8 cellular contexts compared by ENCODE assay signal in the genomic region with DNA sequence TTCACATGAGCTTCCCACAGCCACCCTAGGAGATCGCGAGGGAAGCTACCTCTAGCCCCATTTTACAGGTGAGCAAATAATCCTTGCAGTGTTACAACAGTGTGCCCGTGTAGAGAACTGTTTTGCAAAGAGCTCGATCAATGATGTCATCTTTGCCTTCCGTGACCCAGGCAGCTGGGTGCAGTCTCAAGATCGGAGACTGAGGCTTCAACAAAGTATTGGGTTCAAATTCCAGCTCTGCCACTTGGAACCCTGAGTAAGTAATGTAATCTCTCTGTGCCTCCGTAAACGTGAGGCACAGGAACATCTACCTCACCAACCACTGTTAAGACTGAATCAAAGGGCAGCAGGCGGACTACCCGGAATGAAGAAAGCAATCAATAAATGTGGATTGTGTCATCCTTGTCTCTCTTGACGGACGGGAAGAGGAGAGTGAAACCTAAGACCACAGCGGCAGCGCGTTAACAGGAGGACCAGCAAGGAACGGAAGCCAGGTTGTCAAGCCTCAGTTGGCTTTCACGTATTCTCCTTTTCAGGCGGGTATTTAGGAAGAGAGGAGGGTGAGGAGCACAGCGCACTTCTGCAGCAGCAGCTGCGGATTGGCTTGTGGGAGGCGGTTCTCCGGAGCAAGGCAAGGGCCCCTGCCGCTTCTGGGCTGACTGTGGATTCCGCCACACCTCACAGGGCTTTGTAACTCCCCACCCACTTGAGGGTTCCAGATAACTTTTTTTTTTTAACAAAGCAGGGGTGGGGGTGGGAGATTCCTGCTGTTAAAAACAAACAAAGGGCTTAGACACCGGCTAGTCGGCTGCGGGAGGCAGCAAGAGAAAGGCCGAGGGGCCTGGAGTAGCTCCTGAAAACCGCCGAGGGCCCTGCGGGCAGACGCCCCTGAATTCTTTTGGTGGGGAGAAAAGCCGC. TPM values are rescaled to one million over a fixed set of nuclear protein-coding genes. Genes with fewer than 3 reads are reported as not detected.
DNase-seq lines count a peak whose midpoint lies in the region; ATAC-seq and TF ChIP-seq lines count a peak whose summit lies in the region.

No MANE protein-coding gene starts in this region.

- H3F3A ChIP-seq in neural cell (ENCODE audit: insufficient read depth, low read length, poor library complexity, severe bottlenecking): no peaks in the 10 kb centered on the region

- no TSS peak for BruUV-seq in OCI-LY7 (replicated peaks; lab: Mats Ljungman, UMichigan)

- H3K9me2 ChIP-seq in OCI-LY7 (ENCODE audit: insufficient read depth, low read length) (no peaks in the 10 kb centered on the region), neural cell (ENCODE audit: insufficient read depth, low read length) (no peaks in the 10 kb centered on the region)

- H3K4me1 ChIP-seq in OCI-LY7 (ENCODE audit: insufficient read depth, low read length, poor library complexity, severe bottlenecking) (peaks cover 20% of the 10 kb centered on the region), ectodermal cell (ENCODE audit: control insufficient read depth, insufficient read depth, low read length) (peaks cover 26% of the 10 kb centered on the region)

- no peak for ATAC-seq in HG03565 (IDR thresholded peaks at IDR 0.05; ENCODE audit: unreplicated experiment)

- H3K79me2 ChIP-seq in OCI-LY7 (ENCODE audit: insufficient read depth, low read depth, low read length) (peaks cover 30% of the 10 kb centered on the region), neural cell (replicated peaks; ENCODE audit: insufficient read depth, low read length) (peaks cover 11% of the 10 kb centered on the region)

- no peak overlapping the region for H3K4me3 ChIP-seq in OCI-LY7 (ENCODE audit: low read depth, low read length, poor library complexity, severe bottlenecking)
- peak overlapping the region; percentile 80 for H3K4me3 ChIP-seq in ectodermal cell (ENCODE audit: insufficient read depth, low read depth, low read length)
- H3K4me3 ChIP-seq in neural cell (ENCODE audit: low read length): peak overlapping the region; percentile 8

- peaks cover 13% of the 10 kb centered on the region; the same call in 1 of the 2 replicates for H3K36me3 ChIP-seq in OCI-LY7 (ENCODE audit: insufficient read depth, low read length)
- H3K36me3 ChIP-seq in ectodermal cell (ENCODE audit: control insufficient read depth, insufficient read depth, low read length): no peaks in the 10 kb centered on the region
- no peaks in the 10 kb centered on the region for H3K36me3 ChIP-seq in neural cell (ENCODE audit: insufficient read depth, low read length)

- H2AFZ ChIP-seq in OCI-LY7 (ENCODE audit: low read length) (no peak overlapping the region), neural cell (ENCODE audit: low read depth, low read length) (no peak overlapping the region)

- no peak for TF ChIP-seq RAD21 in neural cell (conservative IDR thresholded peaks at IDR 0.05)

- H3K4me2 ChIP-seq in OCI-LY7 (ENCODE audit: low read length) (peak overlapping the region; percentile 96; the same call in 1 of the 2 replicates), neural cell (ENCODE audit: low read length) (no peak overlapping the region)

- POLR2A ChIA-PET in OCI-LY7 (lab: Charles Lee): interaction anchor here (0.5 to 1.0 kb wide), 2 partner anchors 118 to 648 kb away, joined by 3 read pairs; no protein-coding TSS in a partner anchor

- no peaks in the 10 kb centered on the region for H3K9me3 ChIP-seq in OCI-LY7 (ENCODE audit: low read length)
- no peaks in the 10 kb centered on the region for H3K9me3 ChIP-seq in ectodermal cell (ENCODE audit: control insufficient read depth, low read length)
- no peaks in the 10 kb centered on the region for H3K9me3 ChIP-seq in neural cell (ENCODE audit: low read length)

- no peak for TF ChIP-seq EP300 in neural cell (conservative IDR thresholded peaks at IDR 0.05; ENCODE audit: poor library complexity, severe bottlenecking)

- H3K27ac ChIP-seq in OCI-LY7 (ENCODE audit: low read depth, low read length, poor library complexity, severe bottlenecking) (no peak overlapping the region), ectodermal cell (ENCODE audit: insufficient read depth, low read depth, low read length, poor library complexity, severe bottlenecking) (peak overlapping the region; percentile 61), neural cell (ENCODE audit: low read length) (no peak overlapping the region)

- H3K9ac ChIP-seq in neural cell (ENCODE audit: low read length): no peak overlapping the region

- 4 to 5% methylated on average over 33 of the region's 33 CpGs for WGBS in ectodermal cell, 2 experiments

- H4K20me1 ChIP-seq in OCI-LY7 (ENCODE audit: insufficient read depth, low read length) (peaks cover 19% of the 10 kb centered on the region; the same call in 1 of the 2 replicates), neural cell (ENCODE audit: insufficient read depth) (no peaks in the 10 kb centered on the region)

- TF ChIP-seq CTCF in OCI-LY7 (conservative IDR thresholded peaks at IDR 0.05; ENCODE audit: low read length): no peak
- no peak for TF ChIP-seq CTCF in neural cell (IDR thresholded peaks at IDR 0.05; ENCODE audit: poor library complexity, severe bottlenecking)

- DNase-seq in ELF-1 (ENCODE audit: low read depth, low spot score) (peak; percentile 96), OCI-LY7 (ENCODE audit: low spot score) (no peak), NCI-H1105 treated with DMSO at 0.1 percent for 48 hours (lab: John Stamatoyannopoulos, UW) (no peak), medulla oblongata (ENCODE audit: extremely low spot score) (no peak), COLO829 (ENCODE audit: low spot score) (no peak)

- intact Hi-C loops in OCI-LY7 (cut with micrococcal nuclease; ENCODE audit: unreplicated experiment): no loop called here

- CTCF ChIA-PET in OCI-LY7 (lab: Charles Lee; ENCODE audit: unreplicated experiment): no interaction called here

- H3K27me3 ChIP-seq in ectodermal cell (ENCODE audit: control insufficient read depth, insufficient read depth, low read length, poor library complexity, severe bottlenecking) (peaks cover 21% of the 10 kb centered on the region), neural cell (ENCODE audit: insufficient read depth, low read depth, low read length) (peaks cover 43% of the 10 kb centered on the region)

TF ChIP-seq in neural cell, 6 proteins besides CTCF, POLR2A, EP300 and RAD21:
- TF ChIP-seq MXI1 (conservative IDR thresholded peaks at IDR 0.05; ENCODE audit: poor library complexity, severe bottlenecking) (no peak), POLR2AphosphoS5 (IDR thresholded peaks at IDR 0.05) (peak; percentile 19)
- TF ChIP-seq, protein P1, sequence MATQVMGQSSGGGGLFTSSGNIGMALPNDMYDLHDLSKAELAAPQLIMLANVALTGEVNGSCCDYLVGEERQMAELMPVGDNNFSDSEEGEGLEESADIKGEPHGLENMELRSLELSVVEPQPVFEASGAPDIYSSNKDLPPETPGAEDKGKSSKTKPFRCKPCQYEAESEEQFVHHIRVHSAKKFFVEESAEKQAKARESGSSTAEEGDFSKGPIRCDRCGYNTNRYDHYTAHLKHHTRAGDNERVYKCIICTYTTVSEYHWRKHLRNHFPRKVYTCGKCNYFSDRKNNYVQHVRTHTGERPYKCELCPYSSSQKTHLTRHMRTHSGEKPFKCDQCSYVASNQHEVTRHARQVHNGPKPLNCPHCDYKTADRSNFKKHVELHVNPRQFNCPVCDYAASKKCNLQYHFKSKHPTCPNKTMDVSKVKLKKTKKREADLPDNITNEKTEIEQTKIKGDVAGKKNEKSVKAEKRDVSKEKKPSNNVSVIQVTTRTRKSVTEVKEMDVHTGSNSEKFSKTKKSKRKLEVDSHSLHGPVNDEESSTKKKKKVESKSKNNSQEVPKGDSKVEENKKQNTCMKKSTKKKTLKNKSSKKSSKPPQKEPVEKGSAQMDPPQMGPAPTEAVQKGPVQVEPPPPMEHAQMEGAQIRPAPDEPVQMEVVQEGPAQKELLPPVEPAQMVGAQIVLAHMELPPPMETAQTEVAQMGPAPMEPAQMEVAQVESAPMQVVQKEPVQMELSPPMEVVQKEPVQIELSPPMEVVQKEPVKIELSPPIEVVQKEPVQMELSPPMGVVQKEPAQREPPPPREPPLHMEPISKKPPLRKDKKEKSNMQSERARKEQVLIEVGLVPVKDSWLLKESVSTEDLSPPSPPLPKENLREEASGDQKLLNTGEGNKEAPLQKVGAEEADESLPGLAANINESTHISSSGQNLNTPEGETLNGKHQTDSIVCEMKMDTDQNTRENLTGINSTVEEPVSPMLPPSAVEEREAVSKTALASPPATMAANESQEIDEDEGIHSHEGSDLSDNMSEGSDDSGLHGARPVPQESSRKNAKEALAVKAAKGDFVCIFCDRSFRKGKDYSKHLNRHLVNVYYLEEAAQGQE (IDR thresholded peaks at IDR 0.05; ENCODE audit: borderline replicate concordance): no peak

RNA-seq across cellular contexts. Expression of a gene that starts 1.5 kb away (rescaled TPM):
- total RNA-seq in OCI-LY7 (2014; rRNA removed; shearing (Covaris generic)): 32.8 and 41.2 TPM in 2 replicates
- total RNA-seq in OCI-LY7 (2022): 77.8 and 84.5 TPM in 2 replicates
- polyA plus RNA-seq in ectodermal cell (2013, experiment 1 of 4): 32.7 TPM
- polyA plus RNA-seq in ectodermal cell (2013, experiment 2 of 4): 30.2 TPM
- polyA plus RNA-seq in ectodermal cell (2013, experiment 3 of 4): 21.6 TPM
- polyA plus RNA-seq in ectodermal cell (2013, experiment 4 of 4): 27.4 TPM
- polyA plus RNA-seq in neural cell: 0.64 and 1.0 TPM in 2 replicates
- polyA minus RNA-seq in neural cell: 1.6 and 3.2 TPM in 2 replicates
